ENCODE assay signal across 8 cellular contexts in genomic region chr22:33918676-33919590, GRCh38. TPM values are rescaled to one million over a fixed set of nuclear protein-coding genes. Genes with fewer than 3 reads are reported as not detected.
DNase-seq lines count a peak whose midpoint lies in the region; ATAC-seq and TF ChIP-seq lines count a peak whose summit lies in the region.

No MANE protein-coding gene starts in this region.

- TF ChIP-seq CTCF in HFFc6 (IDR thresholded peaks at IDR 0.05): no peak
- no peak for TF ChIP-seq CTCF in uterus (IDR thresholded peaks at IDR 0.05)

- H3K27me3 ChIP-seq in uterus: no peaks in the 10 kb centered on the region

- peak overlapping the region; percentile 65 to 93 for H3K4me3 ChIP-seq in uterus

- H3K36me3 ChIP-seq in uterus: no peaks in the 10 kb centered on the region

- intact Hi-C loops in uterus (cut with DNase I; ENCODE audit: low total_unique reads): no loop called here

- no peak for TF ChIP-seq POLR2A in uterus (IDR thresholded peaks at IDR 0.05)

- DNase-seq in AG08395 (ENCODE audit: low spot score) (peak; percentile 29), HFFc6 (peak; percentile 27), caudate nucleus (lab: John Stamatoyannopoulos, UW) (peak in 32 of 61 donors; percentile 8 to 82 (median 34)), memory B cell (ENCODE audit: low spot score in 2 of 2) (peak in 1 of 2 donors; percentile 15), uterus (no peak), NCI-H526 treated with DMSO at 0.1 percent for 48 hours (lab: John Stamatoyannopoulos, UW) (no peak)

- H3K9me3 Mint-ChIP-seq in HFFc6 (no peaks in the 10 kb centered on the region), memory B cell (no peaks in the 10 kb centered on the region)

- peak overlapping the region; percentile 88 for H3K4me3 Mint-ChIP-seq in HFFc6
- H3K4me3 Mint-ChIP-seq in memory B cell: peak overlapping the region; percentile 80

- H3K27ac ChIP-seq in caudate nucleus (ENCODE audit: low read depth, low read length): peak overlapping the region; percentile 44
- H3K27ac ChIP-seq in uterus: peak overlapping the region; percentile 76 to 93

- H3K36me3 Mint-ChIP-seq in HFFc6 (ENCODE audit: low read depth): no peaks in the 10 kb centered on the region
- peaks cover 3% of the 10 kb centered on the region for H3K36me3 Mint-ChIP-seq in memory B cell

- no peaks in the 10 kb centered on the region for H3K4me1 ChIP-seq in uterus

- peak overlapping the region; percentile 22 for H3K27ac Mint-ChIP-seq in HFFc6
- peak overlapping the region; percentile 8 for H3K27ac Mint-ChIP-seq in memory B cell

- H3K27me3 Mint-ChIP-seq in HFFc6 (ENCODE audit: insufficient read depth): peaks cover 7% of the 10 kb centered on the region
- H3K27me3 Mint-ChIP-seq in memory B cell: peaks cover 11% of the 10 kb centered on the region

- H3K4me1 Mint-ChIP-seq in HFFc6 (ENCODE audit: low read depth): peaks cover 36% of the 10 kb centered on the region
- peaks cover 25% of the 10 kb centered on the region for H3K4me1 Mint-ChIP-seq in memory B cell

- no peaks in the 10 kb centered on the region for H3K9me3 ChIP-seq in uterus

- ATAC-seq in memory B cell (ENCODE audit: low read depth) (peak; percentile 10), HG02981 (IDR thresholded peaks at IDR 0.05; ENCODE audit: unreplicated experiment) (no peak), HG03354 (IDR thresholded peaks at IDR 0.05; ENCODE audit: poor library complexity, severe bottlenecking, unreplicated experiment) (no peak)

RNA-seq across cellular contexts. Expression of gene LARGE1, which starts 1.3 kb away (rescaled TPM):
- total RNA-seq in HFFc6 (2021; fragmentation: NEBNext Ultra II Directional; extraction: Animal tissue kit (Norgen Biotek cat#: 25700)): 1 to 10 TPM; 4.9 to 7.3 (median 6.5) TPM
- total RNA-seq in uterus: 10 to 100 TPM; 18.7 to 82.1 (median 39.2) TPM

Comparison
In these comparisons a context has a peak if more than half of its experiments do, and no peak if none do; other contexts are left out.
1. DNase-seq: peak in AG08395 (single experiment), HFFc6 (single experiment) and caudate nucleus (32 of 61); none in uterus (0 of 2) and NCI-H526 treated with DMSO at 0.1 percent for 48 hours (single experiment).